ENCODE assay signal across 1 cellular context in genomic region chr17:68600123-68600880, GRCh38.
TF ChIP-seq lines count a peak whose summit lies in the region.

No MANE protein-coding gene starts in this region.

TF ChIP-seq in HepG2, 621 proteins besides CTCF, POLR2A, EP300 and RAD21 (continued from another document and continues in another):
- peak; percentile 72; the same call in 1 of the 2 replicates for TF ChIP-seq PRDM15 (CRISPR knock-in tag; IDR thresholded peaks at IDR 0.05)
- TF ChIP-seq REST (IDR thresholded peaks at IDR 0.05; ENCODE audit: borderline replicate concordance in 1 of 2, low read depth in 1 of 2, low read length in 2 of 2) = no peak; a peak in 1 of 4 replicates
- TF ChIP-seq ZNF609 (CRISPR knock-in tag; IDR thresholded peaks at IDR 0.05; ENCODE audit: borderline replicate concordance) = peak; percentile 52; the same call in 1 of the 2 replicates
- TF ChIP-seq SP4 (CRISPR knock-in tag; IDR thresholded peaks at IDR 0.05) = peak; percentile 32; the same call in 1 of the 2 replicates
- TF ChIP-seq ZNF598 (CRISPR knock-in tag; IDR thresholded peaks at IDR 0.05; ENCODE audit: borderline replicate concordance) = no peak
- no peak for TF ChIP-seq TOE1 (CRISPR knock-in tag; IDR thresholded peaks at IDR 0.05)
- peak; percentile 69 for TF ChIP-seq PATZ1 (CRISPR knock-in tag; IDR thresholded peaks at IDR 0.05)
- TF ChIP-seq ZNF737 (CRISPR knock-in tag; IDR thresholded peaks at IDR 0.05; ENCODE audit: borderline replicate concordance) = no peak
- TF ChIP-seq GLI4 (CRISPR knock-in tag; IDR thresholded peaks at IDR 0.05; ENCODE audit: borderline replicate concordance) = no peak
- no peak; the same call in 1 of the 2 replicates for TF ChIP-seq ELF4 (CRISPR knock-in tag; IDR thresholded peaks at IDR 0.05; ENCODE audit: borderline replicate concordance)
- TF ChIP-seq ZNF546 (CRISPR knock-in tag; conservative IDR thresholded peaks at IDR 0.05) = 0 out of 2 replicates have a peak, but pooled peaks have one; percentile 65
- peak; percentile 9; the same call in 1 of the 2 replicates for TF ChIP-seq ZNF446 (CRISPR knock-in tag; IDR thresholded peaks at IDR 0.05)
- peak; percentile 41; the same call in 1 of the 2 replicates for TF ChIP-seq MXD4 (CRISPR knock-in tag; IDR thresholded peaks at IDR 0.05)
- TF ChIP-seq ZEB1 (IDR thresholded peaks at IDR 0.05; ENCODE audit: insufficient replicate concordance, low read depth) = peak; percentile 53
- no peak for TF ChIP-seq MAZ (IDR thresholded peaks at IDR 0.05; ENCODE audit: borderline replicate concordance, low read depth, low read length)
- peak; percentile 89 for TF ChIP-seq MAZ (CRISPR knock-in tag; IDR thresholded peaks at IDR 0.05; ENCODE audit: low read depth)
- TF ChIP-seq ZNF136 (CRISPR knock-in tag; IDR thresholded peaks at IDR 0.05; ENCODE audit: low read depth) = 0 out of 2 replicates have a peak, but pooled peaks have one; percentile 11
- TF ChIP-seq ATF3 (CRISPR knock-in tag; IDR thresholded peaks at IDR 0.05) = peak; percentile 60; the same call in 1 of the 2 replicates
- peak; percentile 76 for TF ChIP-seq HNF1B (CRISPR knock-in tag; IDR thresholded peaks at IDR 0.05)
- TF ChIP-seq JUNB (CRISPR knock-in tag; IDR thresholded peaks at IDR 0.05; ENCODE audit: borderline replicate concordance) = no peak
- 0 out of 2 replicates have a peak, but pooled peaks have one; percentile 39 for TF ChIP-seq ZBTB14 (CRISPR knock-in tag; IDR thresholded peaks at IDR 0.05)
- no peak for TF ChIP-seq POLR2AphosphoS5 (IDR thresholded peaks at IDR 0.05; ENCODE audit: low read depth, low read length)
- no peak for TF ChIP-seq AHR (CRISPR knock-in tag; IDR thresholded peaks at IDR 0.05)
- TF ChIP-seq TRIM22 (IDR thresholded peaks at IDR 0.05) = no peak
- peak; percentile 74; the same call in 1 of the 2 replicates for TF ChIP-seq RELA (CRISPR knock-in tag; IDR thresholded peaks at IDR 0.05)
- TF ChIP-seq GPBP1L1 (CRISPR knock-in tag; IDR thresholded peaks at IDR 0.05) = no peak
- peak; percentile 41; the same call in 1 of the 2 replicates for TF ChIP-seq ZNF747 (CRISPR knock-in tag; IDR thresholded peaks at IDR 0.05; ENCODE audit: borderline replicate concordance)
- peak; percentile 54; the same call in 1 of the 2 replicates for TF ChIP-seq KMT2B (CRISPR knock-in tag; IDR thresholded peaks at IDR 0.05)
- peak; percentile 56; the same call in 1 of the 2 replicates for TF ChIP-seq ZNF580 (CRISPR knock-in tag; IDR thresholded peaks at IDR 0.05; ENCODE audit: borderline replicate concordance, low read depth)
- TF ChIP-seq RCOR2 (CRISPR knock-in tag; IDR thresholded peaks at IDR 0.05) = no peak
- peak; percentile 31 for TF ChIP-seq ZNF607 (CRISPR knock-in tag; IDR thresholded peaks at IDR 0.05; ENCODE audit: borderline replicate concordance)
- no peak for TF ChIP-seq CBX2 (IDR thresholded peaks at IDR 0.05; ENCODE audit: low read depth, low read length)
- TF ChIP-seq CBX2 (CRISPR knock-in tag; IDR thresholded peaks at IDR 0.05; ENCODE audit: low read depth) = no peak
- TF ChIP-seq AKAP8 (CRISPR knock-in tag; IDR thresholded peaks at IDR 0.05) = no peak
